Comparison of ENCODE assay signal across 16 cellular contexts in the genomic region with DNA sequence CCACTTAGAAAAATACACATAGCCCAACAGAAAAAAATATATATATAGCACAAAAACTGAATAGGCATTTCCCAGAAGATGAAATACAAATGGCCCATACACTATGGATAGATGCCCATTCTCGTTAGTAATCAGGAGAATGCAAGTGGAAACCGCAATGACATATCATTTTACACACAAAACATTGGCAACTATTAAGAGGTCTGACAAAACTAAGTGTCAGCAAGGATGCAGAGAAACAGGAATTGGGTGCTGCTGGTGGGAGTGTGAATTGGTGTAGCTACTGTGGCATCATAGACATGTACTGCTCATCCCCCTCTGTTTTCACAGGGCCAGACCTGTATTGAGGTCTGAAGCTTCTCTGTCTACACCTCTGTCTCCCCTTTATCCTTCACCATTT.
A peak's percentile ranks its signal among the peaks of the same experiment; 100 is the strongest.
DNase-seq lines count a peak whose midpoint lies in the region; ATAC-seq, FAIRE-seq and TF ChIP-seq lines count a peak whose summit lies in the region.
"Had no signal": no experiment of that assay in that cellular context is flagged by ENCODE, and none has a peak within 500 bp of the region (broad histone marks: within the 10 kb centered on the region; RNA-seq: fewer than 3 reads in every experiment).

No MANE protein-coding gene starts in this region.

- no peaks in the 10 kb centered on the region for H3K4me1 ChIP-seq in HEK293 (ENCODE audit: control insufficient read depth, insufficient read depth, low read length)

- DNase-seq in RKO (ENCODE audit: low spot score) = peak; percentile 0
- peak; percentile 38 to 42 for DNase-seq in cardiac fibroblast (ENCODE audit: low read depth in 2 of 2)
- peak; percentile 2 for DNase-seq in urothelium cell line (ENCODE audit: low spot score)
- no peak for DNase-seq in NCI-H82 (lab: John Stamatoyannopoulos, UW)
- no peak for DNase-seq in NCI-H1436 treated with DMSO at 0.1 percent for 48 hours (lab: John Stamatoyannopoulos, UW)
- DNase-seq: CD4-positive, alpha-beta memory T cell; DMS79 treated with DMSO at 0.1 percent for 48 hours; HFFc6; NCI-H1048; NCI-H187; NCI-H510A had no signal

- POLR2A ChIA-PET in HEK293 (lab: Yijun Ruan, JAX) = no interaction called here

- no peak for ATAC-seq in GM18858 (IDR thresholded peaks at IDR 0.05; ENCODE audit: unreplicated experiment)
- ATAC-seq: K562, Right ventricle myocardium inferior had no signal

- FAIRE-seq in urothelium cell line (lab: Jason Lieb, UNC) = no peak
- FAIRE-seq: H1, K562 had no signal

- no peaks in the 10 kb centered on the region for H3K36me3 ChIP-seq in HEK293 (ENCODE audit: control insufficient read depth in 2 of 2, insufficient read depth in 1 of 2, low read length in 2 of 2)

- H3K4me3 ChIP-seq in HEK293 (ENCODE audit: low read depth, low read length) (no peak overlapping the region), cardiac fibroblast (replicated peaks in 1 of 2; ENCODE audit: low read depth in 2 of 2, low read length in 2 of 2) (no peak overlapping the region)
- H3K4me3 ChIP-seq: K562 had no signal

- H3K9me3 ChIP-seq in HEK293 (ENCODE audit: control insufficient read depth, insufficient read depth, low read depth, low read length) = no peaks in the 10 kb centered on the region

- no peak overlapping the region for H3K27ac ChIP-seq in HEK293 (ENCODE audit: extremely low read depth, low read depth, low read length)

- TF ChIP-seq CTCF in HEK293 (tag by site-specific recombination; IDR thresholded peaks at IDR 0.05) = no peak
- TF ChIP-seq CTCF in cardiac fibroblast (IDR thresholded peaks at IDR 0.05; ENCODE audit: low read depth, low read length) = no peak

- CTCF ChIA-PET in HEK293 (lab: Yijun Ruan, JAX) = interaction anchor here (0.7 kb wide), 1 partner anchor 24 kb away, joined by 3 read pairs; no protein-coding TSS in a partner anchor

TF ChIP-seq in HEK293, 187 proteins besides CTCF, POLR2A, EP300 and RAD21:
- TF ChIP-seq, protein P1, sequence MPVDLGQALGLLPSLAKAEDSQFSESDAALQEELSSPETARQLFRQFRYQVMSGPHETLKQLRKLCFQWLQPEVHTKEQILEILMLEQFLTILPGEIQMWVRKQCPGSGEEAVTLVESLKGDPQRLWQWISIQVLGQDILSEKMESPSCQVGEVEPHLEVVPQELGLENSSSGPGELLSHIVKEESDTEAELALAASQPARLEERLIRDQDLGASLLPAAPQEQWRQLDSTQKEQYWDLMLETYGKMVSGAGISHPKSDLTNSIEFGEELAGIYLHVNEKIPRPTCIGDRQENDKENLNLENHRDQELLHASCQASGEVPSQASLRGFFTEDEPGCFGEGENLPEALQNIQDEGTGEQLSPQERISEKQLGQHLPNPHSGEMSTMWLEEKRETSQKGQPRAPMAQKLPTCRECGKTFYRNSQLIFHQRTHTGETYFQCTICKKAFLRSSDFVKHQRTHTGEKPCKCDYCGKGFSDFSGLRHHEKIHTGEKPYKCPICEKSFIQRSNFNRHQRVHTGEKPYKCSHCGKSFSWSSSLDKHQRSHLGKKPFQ (tag by site-specific recombination; IDR thresholded peaks at IDR 0.05) = peak; percentile 66
- TF ChIP-seq OSR2 (tag by site-specific recombination; IDR thresholded peaks at IDR 0.05) (peak; percentile 69), ZNF549 (tag by site-specific recombination; IDR thresholded peaks at IDR 0.05) (no peak), TRIM28 (IDR thresholded peaks at IDR 0.05; ENCODE audit: borderline replicate concordance, low read length) (0 out of 2 replicates have a peak, but pooled peaks have one; percentile 29)
- TF ChIP-seq, protein P2, sequence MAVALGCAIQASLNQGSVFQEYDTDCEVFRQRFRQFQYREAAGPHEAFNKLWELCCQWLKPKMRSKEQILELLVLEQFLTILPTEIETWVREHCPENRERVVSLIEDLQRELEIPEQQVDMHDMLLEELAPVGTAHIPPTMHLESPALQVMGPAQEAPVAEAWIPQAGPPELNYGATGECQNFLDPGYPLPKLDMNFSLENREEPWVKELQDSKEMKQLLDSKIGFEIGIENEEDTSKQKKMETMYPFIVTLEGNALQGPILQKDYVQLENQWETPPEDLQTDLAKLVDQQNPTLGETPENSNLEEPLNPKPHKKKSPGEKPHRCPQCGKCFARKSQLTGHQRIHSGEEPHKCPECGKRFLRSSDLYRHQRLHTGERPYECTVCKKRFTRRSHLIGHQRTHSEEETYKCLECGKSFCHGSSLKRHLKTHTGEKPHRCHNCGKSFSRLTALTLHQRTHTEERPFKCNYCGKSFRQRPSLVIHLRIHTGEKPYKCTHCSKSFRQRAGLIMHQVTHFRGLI (tag by site-specific recombination; IDR thresholded peaks at IDR 0.05) = no peak

Comparison
In these comparisons a context has a peak if more than half of its experiments do, and no peak if none do; other contexts are left out.
1. DNase-seq: peak in RKO (single experiment), cardiac fibroblast (2 of 2) and urothelium cell line (single experiment); none in NCI-H82 (single experiment) and NCI-H1436 treated with DMSO at 0.1 percent for 48 hours (single experiment).